ENCODE assay signal across 28 cellular contexts in genomic region chr12:60211244-60211643, GRCh38.
"Had no signal": no experiment of that assay in that cellular context is flagged by ENCODE, and none has a peak within 500 bp of the region (broad histone marks: within the 10 kb centered on the region; RNA-seq: fewer than 3 reads in every experiment).

No MANE protein-coding gene starts in this region.

- ATAC-seq: effector memory CD8-positive, alpha-beta T cell; esophagus mucosa; foreskin keratinocyte; gastrocnemius medialis; gastroesophageal sphincter; heart left ventricle; heart right ventricle had no signal

- H3K27me3 ChIP-seq: colonic mucosa, dorsolateral prefrontal cortex, esophagus muscularis mucosa, esophagus squamous epithelium, foreskin keratinocyte, gastrocnemius medialis, gastroesophageal sphincter, heart left ventricle, heart right ventricle, hepatocyte had no signal

- H3K4me2 ChIP-seq: hepatocyte had no signal

- DNase-seq: colonic mucosa; cortex of kidney; dermis blood vessel endothelial cell; dorsolateral prefrontal cortex; effector CD4-positive, alpha-beta T cell; effector CD8-positive, alpha-beta T cell; effector memory CD4-positive, alpha-beta T cell; effector memory CD8-positive, alpha-beta T cell; endodermal cell; erythroblast; esophagus squamous epithelium; foreskin fibroblast; foreskin keratinocyte; foreskin melanocyte; gastrocnemius medialis; glutamatergic neuron; head of caudate nucleus; heart left ventricle; heart right ventricle had no signal

- H3K4me3 ChIP-seq: colonic mucosa, coronary artery, dorsolateral prefrontal cortex, esophagus muscularis mucosa, esophagus squamous epithelium, gastrocnemius medialis, gastroesophageal sphincter, heart left ventricle, heart right ventricle, hepatocyte had no signal

- H3K36me3 ChIP-seq: colonic mucosa, esophagus muscularis mucosa, esophagus squamous epithelium, gastrocnemius medialis, gastroesophageal sphincter, heart left ventricle, heart right ventricle had no signal

- H3K9me3 ChIP-seq: colonic mucosa, esophagus muscularis mucosa, gastrocnemius medialis, gastroesophageal sphincter had no signal

- FAIRE-seq: endometrium, endothelial cell of umbilical vein, frontal cortex had no signal

- H3K27ac ChIP-seq: colonic mucosa, coronary artery, dorsolateral prefrontal cortex, epithelial cell of prostate, esophagus muscularis mucosa, esophagus squamous epithelium, foreskin keratinocyte, gastrocnemius medialis, gastroesophageal sphincter, heart left ventricle, heart right ventricle, hepatocyte had no signal

- H2AFZ ChIP-seq: hepatocyte had no signal

- H3K79me2 ChIP-seq: hepatocyte had no signal

- H3K4me1 ChIP-seq: colonic mucosa, esophagus muscularis mucosa, esophagus squamous epithelium, foreskin keratinocyte, gastrocnemius medialis, gastroesophageal sphincter, heart left ventricle, heart right ventricle had no signal
